29 cellular contexts compared by ENCODE assay signal in the genomic region with DNA sequence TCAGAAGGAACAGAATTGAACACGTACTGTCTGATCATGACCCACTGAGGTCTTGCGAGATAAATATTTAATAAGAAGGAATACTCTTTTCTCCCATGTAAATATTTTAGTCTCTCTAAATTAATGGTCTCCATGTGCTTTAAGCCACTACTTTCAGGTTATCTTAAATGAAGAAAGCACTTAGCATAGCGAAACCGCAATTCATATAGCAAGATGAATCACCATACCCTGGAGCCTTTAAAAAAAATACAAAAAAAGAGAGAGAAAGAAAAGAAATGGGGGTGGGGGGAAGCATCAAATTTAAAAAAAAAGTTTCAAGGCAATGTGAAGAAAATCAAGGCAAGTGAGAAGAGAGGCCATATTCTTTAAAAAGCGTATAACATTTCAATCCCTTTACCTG.
"Had no signal": no experiment of that assay in that cellular context is flagged by ENCODE, and none has a peak within 500 bp of the region (broad histone marks: within the 10 kb centered on the region; RNA-seq: fewer than 3 reads in every experiment).

No MANE protein-coding gene starts in this region.

- H3K36me3 Mint-ChIP-seq: activated naive CD8-positive, alpha-beta T cell treated with anti-CD3 and anti-CD28 coated beads for 36 hours; naive thymus-derived CD8-positive, alpha-beta T cell; stimulated activated memory B cell treated with anti-CD40 and anti-IgM and Interleukin-4, amounts not matched to agents 10 μg/mL and 1 μg/mL and 100 μg/mL, for 72 hours had no signal

- H3K4me3 Mint-ChIP-seq: activated naive CD4-positive, alpha-beta T cell treated with anti-CD3 and anti-CD28 coated beads for 36 hours; activated naive CD8-positive, alpha-beta T cell treated with anti-CD3 and anti-CD28 coated beads for 36 hours; activated T-helper 1 cell treated with anti-CD3 and anti-CD28 coated beads, Interleukin-12 subunit alpha, Interleukin-12 subunit beta, Interleukin-2, Interleukin-4 antibody, amounts not matched to agents 30 ng/mL and 10 ng/mL and 1 ng/mL, durations not matched to agents 14 hours and 24 hours and 36 hours; effector memory CD8-positive, alpha-beta T cell; naive thymus-derived CD8-positive, alpha-beta T cell; neural crest cell; stimulated activated memory B cell treated with anti-CD40 and anti-IgM and Interleukin-4, amounts not matched to agents 10 μg/mL and 1 μg/mL and 100 μg/mL, for 72 hours had no signal

- H3K27me3 Mint-ChIP-seq: effector memory CD8-positive, alpha-beta T cell; stimulated activated memory B cell treated with anti-CD40 and anti-IgM and Interleukin-4, amounts not matched to agents 10 μg/mL and 1 μg/mL and 100 μg/mL, for 72 hours had no signal

- H3K27ac Mint-ChIP-seq: activated naive CD4-positive, alpha-beta T cell treated with anti-CD3 and anti-CD28 coated beads for 36 hours; activated naive CD8-positive, alpha-beta T cell treated with anti-CD3 and anti-CD28 coated beads for 36 hours; activated T-helper 1 cell treated with anti-CD3 and anti-CD28 coated beads, Interleukin-12 subunit alpha, Interleukin-12 subunit beta, Interleukin-2, Interleukin-4 antibody, amounts not matched to agents 30 ng/mL and 10 ng/mL and 1 ng/mL, durations not matched to agents 14 hours and 24 hours and 36 hours; effector memory CD8-positive, alpha-beta T cell; naive thymus-derived CD8-positive, alpha-beta T cell; stimulated activated memory B cell treated with anti-CD40 and anti-IgM and Interleukin-4, amounts not matched to agents 10 μg/mL and 1 μg/mL and 100 μg/mL, for 72 hours had no signal

- FAIRE-seq: astrocyte, keratinocyte, small intestine, TTC549 had no signal

- H3K4me1 Mint-ChIP-seq: activated naive CD8-positive, alpha-beta T cell treated with anti-CD3 and anti-CD28 coated beads for 36 hours; neural crest cell had no signal

- H3K27ac ChIP-seq: brain microvascular endothelial cell, parathyroid adenoma, psoas muscle, sigmoid colon, stomach, tibial artery, VCaP had no signal

- ATAC-seq: effector memory CD8-positive, alpha-beta T cell; naive thymus-derived CD8-positive, alpha-beta T cell; psoas muscle; stimulated activated memory B cell treated with anti-CD40 and anti-IgM and Interleukin-4, amounts not matched to agents 10 μg/mL and 1 μg/mL and 100 μg/mL, for 72 hours had no signal

- H3K9me3 Mint-ChIP-seq: activated naive CD4-positive, alpha-beta T cell treated with anti-CD3 and anti-CD28 coated beads for 36 hours; activated naive CD8-positive, alpha-beta T cell treated with anti-CD3 and anti-CD28 coated beads for 36 hours; activated T-helper 1 cell treated with anti-CD3 and anti-CD28 coated beads, Interleukin-12 subunit alpha, Interleukin-12 subunit beta, Interleukin-2, Interleukin-4 antibody, amounts not matched to agents 30 ng/mL and 10 ng/mL and 1 ng/mL, durations not matched to agents 14 hours and 24 hours and 36 hours; stimulated activated memory B cell treated with anti-CD40 and anti-IgM and Interleukin-4, amounts not matched to agents 10 μg/mL and 1 μg/mL and 100 μg/mL, for 72 hours had no signal

- DNase-seq: activated CD4-positive, alpha-beta T cell treated with anti-CD3 and anti-CD28 coated beads for 48 hours; activated CD4-positive, alpha-beta T cell treated with anti-CD3 and anti-CD28 coated beads, Interleukin-2, amount 50 U/mL, for 48 hours; activated CD8-positive, alpha-beta memory T cell treated with anti-CD3 and anti-CD28 coated beads for 24 hours; activated effector memory CD4-positive, alpha-beta T cell treated with anti-CD3 and anti-CD28 coated beads, Interleukin-2, amount 50 U/mL, for 16 hours; activated naive CD4-positive, alpha-beta T cell treated with anti-CD3 and anti-CD28 coated beads for 36 hours; activated naive CD8-positive, alpha-beta T cell treated with anti-CD3 and anti-CD28 coated beads for 36 hours; activated T-cell treated with anti-CD3 and anti-CD28 coated beads, Interleukin-2, amount 50 U/mL, for 1 hour; adrenal gland; brain microvascular endothelial cell; effector memory CD8-positive, alpha-beta T cell; head of caudate nucleus; midbrain; naive thymus-derived CD8-positive, alpha-beta T cell; nucleus accumbens; psoas muscle; sigmoid colon; small intestine; stimulated activated CD4-positive, alpha-beta T cell treated with anti-CD3 and anti-CD28 coated beads, Interleukin-4, amount 100 ng/mL, for 24 hours; stimulated activated CD8-positive, alpha-beta memory T cell treated with anti-CD3 and anti-CD28 coated beads, Interleukin-4, amount 100 ng/mL, for 48 hours; stomach; tibial artery had no signal
